In genomic region chr9:128829477-128830251, GRCh38 we compare ENCODE assay signal across 8 cellular contexts. TPM values are rescaled to one million over a fixed set of nuclear protein-coding genes. Genes with fewer than 3 reads are reported as not detected.
DNase-seq lines count a peak whose midpoint lies in the region; ATAC-seq, FAIRE-seq and TF ChIP-seq lines count a peak whose summit lies in the region.

SPOUT1 (minus strand) TSS chr9:128829794; CDS start chr9:128829780, 14 bp downstream.

- TF ChIP-seq RAD21 in A549 (conservative IDR thresholded peaks at IDR 0.05 in 1 of 2, IDR thresholded peaks at IDR 0.05 in 1 of 2), result no peak

- 3% methylated on average over 36 of the region's 56 CpGs for WGBS in A549 (ENCODE audit: missing lambda C conversion rate)

- no peaks in the 10 kb centered on the region for H3K36me3 ChIP-seq in breast epithelium

- CTCF ChIA-PET in A549 (lab: Yijun Ruan, JAX), result interaction anchor here (0.5 to 1.2 kb wide), 6 partner anchors 10 to 194 kb away, joined by 3 to 12 read pairs (median 3); partner anchors contain the start of gene ENDOG

- H3K27ac ChIP-seq in A549, result peak within 1 kb of the TSS; percentile 83 to 94
- H3K27ac ChIP-seq in VCaP, result peak within 1 kb of the TSS; percentile 83
- peak within 1 kb of the TSS; percentile 62 to 83 for H3K27ac ChIP-seq in breast epithelium
- H3K27ac ChIP-seq in skin epidermis, result peak within 1 kb of the TSS; percentile 16 to 96 (median 87)

- intact Hi-C loops in breast epithelium (cut with DNase I; ENCODE audit: low total_unique reads), result no loop called here

- peak; percentile 91 for TF ChIP-seq POLR2A in A549 (IDR thresholded peaks at IDR 0.05; ENCODE audit: low read length)
- TF ChIP-seq POLR2A in breast epithelium (IDR thresholded peaks at IDR 0.05), result no peak

- ATAC-seq in A549, result peak; percentile 95 to 97
- peak; percentile 96 for ATAC-seq in GM18867 (IDR thresholded peaks at IDR 0.05; ENCODE audit: unreplicated experiment)
- peak; percentile 97 for ATAC-seq in HG03103 (IDR thresholded peaks at IDR 0.05; ENCODE audit: low read depth, unreplicated experiment)

- TF ChIP-seq CTCF in A549 (IDR thresholded peaks at IDR 0.05) (no peak), VCaP (conservative IDR thresholded peaks at IDR 0.05) (no peak), breast epithelium (IDR thresholded peaks at IDR 0.05) (no peak)

- no peaks in the 10 kb centered on the region for H3K9me3 ChIP-seq in A549
- no peaks in the 10 kb centered on the region for H3K9me3 ChIP-seq in breast epithelium
- no peaks in the 10 kb centered on the region for H3K9me3 ChIP-seq in iPS-18c (ENCODE audit: control insufficient read depth, insufficient read depth, low read length)

- FAIRE-seq in A549 (lab: Jason Lieb, UNC), result peak; percentile 54

- TF ChIP-seq EP300 in A549 (IDR thresholded peaks at IDR 0.05), result no peak

- no peaks in the 10 kb centered on the region for H3K27me3 ChIP-seq in breast epithelium

- peak within 1 kb of the TSS; percentile 80 for H3K4me2 ChIP-seq in A549

- POLR2A ChIA-PET in A549 (lab: Yijun Ruan, JAX), result interaction anchor here (0.6 to 1.4 kb wide), 7 partner anchors 9 to 687 kb away, joined by 3 to 24 read pairs (median 4); partner anchors contain the start of gene ENDOG

- H3K4me3 ChIP-seq in A549, result peak within 1 kb of the TSS; percentile 84
- H3K4me3 ChIP-seq in breast epithelium, result peak within 1 kb of the TSS; percentile 69 to 88 (median 73)
- peak within 1 kb of the TSS; percentile 90 for H3K4me3 ChIP-seq in iPS-18c (ENCODE audit: insufficient read depth, low read depth, low read length)
- H3K4me3 ChIP-seq in skin epidermis, result peak within 1 kb of the TSS; percentile 73 to 98 (median 91)

- DNase-seq in A549 (ENCODE audit: low read depth in 1 of 2, low spot score in 1 of 2) (peak; percentile 91 to 97), NCI-H2171 treated with DMSO at 0.1 percent for 48 hours (lab: John Stamatoyannopoulos, UW) (peak; percentile 97), breast epithelium (ENCODE audit: low spot score in 2 of 2) (peak; percentile 91 to 93)

- H3K4me1 ChIP-seq in A549 (peaks cover 5% of the 10 kb centered on the region; the same call in 1 of the 3 replicates), breast epithelium (peaks cover 3 to 8% of the 10 kb centered on the region in 2 donors)

TF ChIP-seq in A549, 52 proteins besides CTCF, POLR2A, EP300 and RAD21 (continues in another document):
- 0 out of 2 replicates have a peak, but pooled peaks have one; percentile 71 for TF ChIP-seq TFCP2L1 (CRISPR knock-in tag; IDR thresholded peaks at IDR 0.05)
- no peak for TF ChIP-seq JUNB (IDR thresholded peaks at IDR 0.05)
- TF ChIP-seq USF2 (IDR thresholded peaks at IDR 0.05), result no peak
- no peak for TF ChIP-seq HEYL (CRISPR knock-in tag; IDR thresholded peaks at IDR 0.05)
- TF ChIP-seq NR3C1 (IDR thresholded peaks at IDR 0.05), result no peak
- no peak for TF ChIP-seq NFE2L2 (conservative IDR thresholded peaks at IDR 0.05; ENCODE audit: low read length)
- no peak for TF ChIP-seq ZNF302 (CRISPR knock-in tag; IDR thresholded peaks at IDR 0.05)
- no peak for TF ChIP-seq HDAC2 (IDR thresholded peaks at IDR 0.05)
- TF ChIP-seq RNF2 (IDR thresholded peaks at IDR 0.05; ENCODE audit: borderline replicate concordance, low read depth), result no peak
- no peak for TF ChIP-seq GATA3 (IDR thresholded peaks at IDR 0.05; ENCODE audit: borderline replicate concordance)
- TF ChIP-seq JUN (IDR thresholded peaks at IDR 0.05), result peak in 1 of 2 experiments; percentile 81; a peak in 3 of 5 replicates
- TF ChIP-seq KDM1A (IDR thresholded peaks at IDR 0.05; ENCODE audit: low read depth), result no peak
- no peak for TF ChIP-seq CBX2 (IDR thresholded peaks at IDR 0.05; ENCODE audit: borderline replicate concordance, low read depth)
- TF ChIP-seq, protein P1, sequence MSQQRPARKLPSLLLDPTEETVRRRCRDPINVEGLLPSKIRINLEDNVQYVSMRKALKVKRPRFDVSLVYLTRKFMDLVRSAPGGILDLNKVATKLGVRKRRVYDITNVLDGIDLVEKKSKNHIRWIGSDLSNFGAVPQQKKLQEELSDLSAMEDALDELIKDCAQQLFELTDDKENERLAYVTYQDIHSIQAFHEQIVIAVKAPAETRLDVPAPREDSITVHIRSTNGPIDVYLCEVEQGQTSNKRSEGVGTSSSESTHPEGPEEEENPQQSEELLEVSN (IDR thresholded peaks at IDR 0.05; ENCODE audit: borderline replicate concordance, low read depth), result peak; percentile 58; the same call in 1 of the 2 replicates
- no peak for TF ChIP-seq HOXB13 (CRISPR knock-in tag; IDR thresholded peaks at IDR 0.05; ENCODE audit: low read depth)
- no peak for TF ChIP-seq ELK1 (IDR thresholded peaks at IDR 0.05; ENCODE audit: low read depth, low read length)
- TF ChIP-seq EHMT2 (IDR thresholded peaks at IDR 0.05; ENCODE audit: low read depth), result no peak
- no peak for TF ChIP-seq HOXB5 (CRISPR knock-in tag; IDR thresholded peaks at IDR 0.05)
- no peak for TF ChIP-seq CEBPB (IDR thresholded peaks at IDR 0.05)
- TF ChIP-seq SREBF2 (IDR thresholded peaks at IDR 0.05), result no peak
- TF ChIP-seq FOXS1 (CRISPR knock-in tag; IDR thresholded peaks at IDR 0.05), result no peak
- 0 out of 2 replicates have a peak, but pooled peaks have one; percentile 17 for TF ChIP-seq RFX5 (IDR thresholded peaks at IDR 0.05)
- TF ChIP-seq, protein P2, sequence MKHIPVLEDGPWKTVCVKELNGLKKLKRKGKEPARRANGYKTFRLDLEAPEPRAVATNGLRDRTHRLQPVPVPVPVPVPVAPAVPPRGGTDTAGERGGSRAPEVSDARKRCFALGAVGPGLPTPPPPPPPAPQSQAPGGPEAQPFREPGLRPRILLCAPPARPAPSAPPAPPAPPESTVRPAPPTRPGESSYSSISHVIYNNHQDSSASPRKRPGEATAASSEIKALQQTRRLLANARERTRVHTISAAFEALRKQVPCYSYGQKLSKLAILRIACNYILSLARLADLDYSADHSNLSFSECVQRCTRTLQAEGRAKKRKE (CRISPR knock-in tag; IDR thresholded peaks at IDR 0.05; ENCODE audit: low read depth), result no peak
- TF ChIP-seq KDM5A (IDR thresholded peaks at IDR 0.05), result peak; percentile 91
- no peak for TF ChIP-seq SMC3 (IDR thresholded peaks at IDR 0.05)
- TF ChIP-seq, protein P3, sequence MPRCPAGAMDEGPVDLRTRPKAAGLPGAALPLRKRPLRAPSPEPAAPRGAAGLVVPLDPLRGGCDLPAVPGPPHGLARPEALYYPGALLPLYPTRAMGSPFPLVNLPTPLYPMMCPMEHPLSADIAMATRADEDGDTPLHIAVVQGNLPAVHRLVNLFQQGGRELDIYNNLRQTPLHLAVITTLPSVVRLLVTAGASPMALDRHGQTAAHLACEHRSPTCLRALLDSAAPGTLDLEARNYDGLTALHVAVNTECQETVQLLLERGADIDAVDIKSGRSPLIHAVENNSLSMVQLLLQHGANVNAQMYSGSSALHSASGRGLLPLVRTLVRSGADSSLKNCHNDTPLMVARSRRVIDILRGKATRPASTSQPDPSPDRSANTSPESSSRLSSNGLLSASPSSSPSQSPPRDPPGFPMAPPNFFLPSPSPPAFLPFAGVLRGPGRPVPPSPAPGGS (IDR thresholded peaks at IDR 0.05), result no peak
- no peak for TF ChIP-seq ESRRA (IDR thresholded peaks at IDR 0.05; ENCODE audit: borderline replicate concordance, low read length)
- TF ChIP-seq HOXA7 (CRISPR knock-in tag; IDR thresholded peaks at IDR 0.05), result no peak
- TF ChIP-seq BHLHE40 (IDR thresholded peaks at IDR 0.05; ENCODE audit: low read depth, low read length), result no peak
- TF ChIP-seq MAZ (IDR thresholded peaks at IDR 0.05; ENCODE audit: borderline replicate concordance, low read depth, low read length), result no peak
- no peak for TF ChIP-seq CBX8 (IDR thresholded peaks at IDR 0.05)
- no peak for TF ChIP-seq NPAS2 (CRISPR knock-in tag; IDR thresholded peaks at IDR 0.05; ENCODE audit: borderline replicate concordance)
- no peak for TF ChIP-seq ZFP36 (IDR thresholded peaks at IDR 0.05; ENCODE audit: borderline replicate concordance, partially characterized antibody)
- TF ChIP-seq POLR2AphosphoS2 (conservative IDR thresholded peaks at IDR 0.05; ENCODE audit: low read length), result no peak
- no peak for TF ChIP-seq HES2 (IDR thresholded peaks at IDR 0.05)
- peak; percentile 37; the same call in 1 of the 2 replicates for TF ChIP-seq PHF8 (IDR thresholded peaks at IDR 0.05; ENCODE audit: borderline replicate concordance, low read depth)

RNA-seq across cellular contexts. Expression of gene SPOUT1, which starts in this region (rescaled TPM):
- polyA plus RNA-seq in A549 (2011; rRNA removed) (24.3 and 25.8 TPM in 2 replicates), A549 (2017; fragmentation: RNase III; extraction: RNeasy Plus Mini Kit Qiagen cat#74134 plus additional on column Dnase treatment) (19.1 to 28.5 TPM (median 26.9 TPM) in 3 replicates)
- polyA plus RNA-seq in A549 (2012; cell fraction: cytosol; rRNA removed), result 48.7 and 53.3 TPM in 2 replicates
- polyA plus RNA-seq in A549 (2012; cell fraction: nucleus; rRNA removed), result 139 and 144 TPM in 2 replicates
- polyA minus RNA-seq in A549 (2011; rRNA and poly(A)+ RNA removed), result 30.7 and 52.8 TPM in 2 replicates
- 10 to 100 TPM; 23.0 to 40.0 (median 31.5) TPM for total RNA-seq in breast epithelium

Comparison
In these comparisons a context has a peak if more than half of its experiments do, and no peak if none do; other contexts are left out.
1. Peak in every context shown above with its lines: DNase-seq, ATAC-seq, H3K4me3 ChIP-seq and H3K27ac ChIP-seq.